8 cellular contexts compared by ENCODE assay signal in genomic region chr17:43846221-43846712, GRCh38. TPM values are rescaled to one million over a fixed set of nuclear protein-coding genes. Genes with fewer than 3 reads are reported as not detected.
A peak's percentile ranks its signal among the peaks of the same experiment; 100 is the strongest.
DNase-seq lines count a peak whose midpoint lies in the region; ATAC-seq and TF ChIP-seq lines count a peak whose summit lies in the region.

No MANE protein-coding gene starts in this region.

- H3K9me3 Mint-ChIP-seq in activated T-cell treated with anti-CD3 and anti-CD28 coated beads, Interleukin-2, amount 50 U/mL, for 72 hours = no peaks in the 10 kb centered on the region
- H3K9me3 Mint-ChIP-seq in nephron progenitor cell = no peaks in the 10 kb centered on the region

- no peaks in the 10 kb centered on the region for H3K4me1 Mint-ChIP-seq in activated T-cell treated with anti-CD3 and anti-CD28 coated beads, Interleukin-2, amount 50 U/mL, for 72 hours (ENCODE audit: low read depth)
- peaks cover 38% of the 10 kb centered on the region for H3K4me1 Mint-ChIP-seq in nephron progenitor cell

- DNase-seq in DMS114 treated with DMSO at 0.1 percent for 48 hours (lab: John Stamatoyannopoulos, UW; ENCODE audit: unreplicated experiment) (peak; percentile 27), HT1080 (ENCODE audit: low read depth) (peak; percentile 56), fibroblast of peridontal ligament (ENCODE audit: extremely low read depth) (peak; percentile 73), nephron progenitor cell (peak; percentile 94)
- DNase-seq in activated T-cell treated with anti-CD3 and anti-CD28 coated beads, Interleukin-2, amount 50 U/mL, for 72 hours = peak; percentile 83 to 87
- DNase-seq in stimulated activated naive CD8-positive, alpha-beta T cell treated with anti-CD3 and anti-CD28 coated beads, Interleukin-15, Interleukin-2, amounts not matched to agents 100 U/mL and 50 U/mL, for 24 hours = peak; percentile 90

- peaks cover 8% of the 10 kb centered on the region for H3K27me3 Mint-ChIP-seq in activated T-cell treated with anti-CD3 and anti-CD28 coated beads, Interleukin-2, amount 50 U/mL, for 72 hours (ENCODE audit: low read depth)
- peaks cover 50% of the 10 kb centered on the region for H3K27me3 Mint-ChIP-seq in nephron progenitor cell (ENCODE audit: low read depth, poor library complexity)

- ATAC-seq in activated T-cell treated with anti-CD3 and anti-CD28 coated beads, Interleukin-2, amount 50 U/mL, for 72 hours (replicated peaks in 1 of 2) = peak; percentile 88 to 93
- peak; percentile 97 for ATAC-seq in stimulated activated naive CD8-positive, alpha-beta T cell treated with anti-CD3 and anti-CD28 coated beads, Interleukin-15, Interleukin-2, amounts not matched to agents 100 U/mL and 50 U/mL, for 24 hours
- no peak for ATAC-seq in HG03025 (IDR thresholded peaks at IDR 0.05; ENCODE audit: low FRiP score, unreplicated experiment)

- no peaks in the 10 kb centered on the region for H3K36me3 Mint-ChIP-seq in activated T-cell treated with anti-CD3 and anti-CD28 coated beads, Interleukin-2, amount 50 U/mL, for 72 hours (ENCODE audit: insufficient read depth in 2 of 2)
- H3K36me3 Mint-ChIP-seq in nephron progenitor cell (ENCODE audit: low read depth) = no peaks in the 10 kb centered on the region

- H3K4me3 Mint-ChIP-seq in activated T-cell treated with anti-CD3 and anti-CD28 coated beads, Interleukin-2, amount 50 U/mL, for 72 hours = no peak overlapping the region
- no peak overlapping the region for H3K4me3 Mint-ChIP-seq in nephron progenitor cell

- no peak overlapping the region for H3K27ac Mint-ChIP-seq in activated T-cell treated with anti-CD3 and anti-CD28 coated beads, Interleukin-2, amount 50 U/mL, for 72 hours
- no peak overlapping the region for H3K27ac Mint-ChIP-seq in nephron progenitor cell

- peak; percentile 98 for TF ChIP-seq CTCF in nephron progenitor cell (IDR thresholded peaks at IDR 0.05)

TF ChIP-seq in PFSK-1, 5 proteins besides CTCF, POLR2A, EP300 and RAD21:
- TF ChIP-seq TAF1 (IDR thresholded peaks at IDR 0.05; ENCODE audit: borderline replicate concordance, insufficient read depth, low read length) = no peak; the same call in 1 of the 2 replicates
- no peak for TF ChIP-seq SIN3A (IDR thresholded peaks at IDR 0.05; ENCODE audit: borderline replicate concordance, insufficient read depth, low read length)
- TF ChIP-seq FOXP2 (optimal IDR thresholded peaks at IDR 0.05; ENCODE audit: borderline replicate concordance, extremely low read depth, extremely low read length, insufficient read depth) = peak; percentile 63
- TF ChIP-seq REST (IDR thresholded peaks at IDR 0.05; ENCODE audit: insufficient read depth in 1 of 2, low read depth in 2 of 2, low read length in 2 of 2) = no peak
- TF ChIP-seq POLR2AphosphoS5 (IDR thresholded peaks at IDR 0.05; ENCODE audit: low read depth, low read length) = no peak

RNA-seq across cellular contexts. Expression of gene CD300LG, which starts 0.7 kb away (rescaled TPM):
- not detected in 2 replicates for total RNA-seq in HT1080 (2014; rRNA removed; shearing (Covaris generic))
- not detected in 2 replicates for polyA plus RNA-seq in HT1080 (2015; cell fraction: cytosol; rRNA removed)
- polyA plus RNA-seq in HT1080 (2015; cell fraction: nucleus; rRNA removed) = not detected in 2 replicates
- polyA plus RNA-seq in PFSK-1 (2012; ENCODE audit: insufficient read length, low read depth) = not detected
- total RNA-seq in activated T-cell treated with anti-CD3 and anti-CD28 coated beads, Interleukin-2, amount 50 U/mL, for 72 hours = not detected

RNA-seq across cellular contexts. Expression of gene MPP3, which starts 13.3 kb away (rescaled TPM):
- total RNA-seq in HT1080 (2014; rRNA removed; shearing (Covaris generic)) = 10.6 and 12.5 TPM in 2 replicates
- 5.0 and 6.6 TPM in 2 replicates for polyA plus RNA-seq in HT1080 (2015; cell fraction: cytosol; rRNA removed)
- 37.8 and 63.8 TPM in 2 replicates for polyA plus RNA-seq in HT1080 (2015; cell fraction: nucleus; rRNA removed)
- polyA plus RNA-seq in PFSK-1 (2012; ENCODE audit: insufficient read length, low read depth) = 3.7 TPM
- not detected for total RNA-seq in activated T-cell treated with anti-CD3 and anti-CD28 coated beads, Interleukin-2, amount 50 U/mL, for 72 hours

Comparison
In these comparisons a context has a peak if more than half of its experiments do, and no peak if none do; other contexts are left out.
1. DNase-seq: peak in every context shown above with its lines; median percentile 94 in nephron progenitor cell; 90 in stimulated activated naive CD8-positive, alpha-beta T cell treated with anti-CD3 and anti-CD28 coated beads, Interleukin-15, Interleukin-2, amounts not matched to agents 100 U/mL and 50 U/mL, for 24 hours; 85 in activated T-cell treated with anti-CD3 and anti-CD28 coated beads, Interleukin-2, amount 50 U/mL, for 72 hours; 73 in fibroblast of peridontal ligament; 56 in HT1080; 27 in DMS114 treated with DMSO at 0.1 percent for 48 hours.
2. RNA of gene MPP3, which starts 13.3 kb away (total RNA-seq): 10.6 to 12.5 TPM in HT1080; not detected in activated T-cell treated with anti-CD3 and anti-CD28 coated beads, Interleukin-2, amount 50 U/mL, for 72 hours; every median in the first group is over 10 times any median in the second.